In genomic region chr1:92989936-92990582, GRCh38 we compare ENCODE assay signal across 12 cellular contexts. TPM values are rescaled to one million over a fixed set of nuclear protein-coding genes. Genes with fewer than 3 reads are reported as not detected.
DNase-seq lines count a peak whose midpoint lies in the region; ATAC-seq and TF ChIP-seq lines count a peak whose summit lies in the region.
"Had no signal": no experiment of that assay in that cellular context is flagged by ENCODE, and none has a peak within 500 bp of the region (broad histone marks: within the 10 kb centered on the region; RNA-seq: fewer than 3 reads in every experiment).

No MANE protein-coding gene starts in this region.

- POLR2A ChIA-PET in MCF 10A (lab: Yijun Ruan, JAX): interaction anchor here (0.7 to 0.9 kb wide), 3 partner anchors 28 to 131 kb away, joined by 3 to 6 read pairs (median 5); partner anchors contain the start of gene DIPK1A
- POLR2A ChIA-PET in activated B cell treated with CpG ODN at 0.5 μM for 24 hours (lab: Charles Lee): interaction anchor here (1.0 to 1.9 kb wide), 5 partner anchors 9 to 29 kb away, joined by 6 to 35 read pairs (median 6); partner anchors contain the start of gene DIPK1A

- ATAC-seq in activated B cell treated with CpG ODN at 0.5 μM for 24 hours (ENCODE audit: low read depth): no peak
- ATAC-seq in stimulated activated naive CD8-positive, alpha-beta T cell treated with anti-CD3 and anti-CD28 coated beads, Interleukin-15, amount 100 ng/mL, for 72 hours: no peak
- ATAC-seq in HG02885 (IDR thresholded peaks at IDR 0.05; ENCODE audit: poor library complexity, unreplicated experiment): no peak

- H3K9me3 Mint-ChIP-seq in MCF 10A (ENCODE audit: unreplicated experiment) (no peaks in the 10 kb centered on the region), activated B cell treated with CpG ODN at 0.5 μM for 24 hours (no peaks in the 10 kb centered on the region)
- H3K9me3 Mint-ChIP-seq in stimulated activated naive CD8-positive, alpha-beta T cell treated with anti-CD3 and anti-CD28 coated beads, Interleukin-15, amount 100 ng/mL, for 72 hours: peaks cover 0 to 5% of the 10 kb centered on the region in 2 donors

- H3K27me3 Mint-ChIP-seq in MCF 10A (ENCODE audit: insufficient read depth, unreplicated experiment) (no peaks in the 10 kb centered on the region), activated B cell treated with CpG ODN at 0.5 μM for 24 hours (no peaks in the 10 kb centered on the region)
- no peaks in the 10 kb centered on the region for H3K27me3 Mint-ChIP-seq in stimulated activated naive CD8-positive, alpha-beta T cell treated with anti-CD3 and anti-CD28 coated beads, Interleukin-15, amount 100 ng/mL, for 72 hours

- H3K4me1 ChIP-seq in breast epithelium (no peaks in the 10 kb centered on the region), esophagus muscularis mucosa (no peaks in the 10 kb centered on the region)
- H3K4me1 ChIP-seq: prostate gland had no signal

- H3K27ac ChIP-seq in breast epithelium (no peak overlapping the region), esophagus muscularis mucosa (replicated peaks in 1 of 4) (no peak overlapping the region)
- H3K27ac ChIP-seq: prostate gland had no signal

- H3K9me3 ChIP-seq in breast epithelium: no peaks in the 10 kb centered on the region
- H3K9me3 ChIP-seq in esophagus muscularis mucosa: no peaks in the 10 kb centered on the region
- H3K9me3 ChIP-seq: HAP-1, prostate gland had no signal

- no peak overlapping the region for H3K4me3 Mint-ChIP-seq in MCF 10A (ENCODE audit: unreplicated experiment)
- H3K4me3 Mint-ChIP-seq in activated B cell treated with CpG ODN at 0.5 μM for 24 hours: no peak overlapping the region
- peak overlapping the region; percentile 40 to 60 for H3K4me3 Mint-ChIP-seq in stimulated activated naive CD8-positive, alpha-beta T cell treated with anti-CD3 and anti-CD28 coated beads, Interleukin-15, amount 100 ng/mL, for 72 hours

- CTCF ChIA-PET in MCF 10A (lab: Yijun Ruan, JAX): interaction anchor here (0.7 to 1.9 kb wide), 10 partner anchors 10 to 725 kb away, joined by 3 to 15 read pairs (median 3); partner anchors contain the start of gene DIPK1A
- CTCF ChIA-PET in activated B cell treated with CpG ODN at 0.5 μM for 24 hours (lab: Charles Lee): interaction anchor here (0.6 to 1.7 kb wide), 7 partner anchors 9 to 131 kb away, joined by 4 to 19 read pairs (median 10); partner anchors contain the start of gene DIPK1A

- no peaks in the 10 kb centered on the region for H3K27me3 ChIP-seq in breast epithelium
- no peaks in the 10 kb centered on the region for H3K27me3 ChIP-seq in esophagus muscularis mucosa

- TF ChIP-seq EP300 in esophagus muscularis mucosa (IDR thresholded peaks at IDR 0.05): no peak

- no peaks in the 10 kb centered on the region for H3K36me3 ChIP-seq in breast epithelium
- no peaks in the 10 kb centered on the region for H3K36me3 ChIP-seq in esophagus muscularis mucosa
- H3K36me3 ChIP-seq: HAP-1, prostate gland had no signal

- H3K4me1 Mint-ChIP-seq in MCF 10A (ENCODE audit: insufficient read depth, unreplicated experiment) (peaks cover 5% of the 10 kb centered on the region), activated B cell treated with CpG ODN at 0.5 μM for 24 hours (peaks cover 43% of the 10 kb centered on the region)
- H3K4me1 Mint-ChIP-seq in stimulated activated naive CD8-positive, alpha-beta T cell treated with anti-CD3 and anti-CD28 coated beads, Interleukin-15, amount 100 ng/mL, for 72 hours: peaks cover 87% of the 10 kb centered on the region

- H3K27ac Mint-ChIP-seq in MCF 10A (ENCODE audit: low read depth, unreplicated experiment): no peak overlapping the region
- peak overlapping the region; percentile 46 for H3K27ac Mint-ChIP-seq in activated B cell treated with CpG ODN at 0.5 μM for 24 hours
- peak overlapping the region; percentile 49 to 63 for H3K27ac Mint-ChIP-seq in stimulated activated naive CD8-positive, alpha-beta T cell treated with anti-CD3 and anti-CD28 coated beads, Interleukin-15, amount 100 ng/mL, for 72 hours

- BruUV-seq in MCF 10A (replicated peaks; lab: Mats Ljungman, UMichigan): no TSS peak

- H3K36me3 Mint-ChIP-seq in MCF 10A (ENCODE audit: insufficient read depth, unreplicated experiment) (peaks cover 7% of the 10 kb centered on the region), activated B cell treated with CpG ODN at 0.5 μM for 24 hours (ENCODE audit: low read depth) (no peaks in the 10 kb centered on the region)

- TF ChIP-seq CTCF in MCF 10A (IDR thresholded peaks at IDR 0.05; ENCODE audit: unreplicated experiment): no peak
- TF ChIP-seq CTCF in breast epithelium (IDR thresholded peaks at IDR 0.05): no peak
- TF ChIP-seq CTCF in activated B cell treated with CpG ODN at 0.5 μM for 24 hours (IDR thresholded peaks at IDR 0.05): no peak
- no peak for TF ChIP-seq CTCF in esophagus muscularis mucosa (IDR thresholded peaks at IDR 0.05)

- WGBS in esophagus muscularis mucosa: 87% methylated on average over 6 of the region's 6 CpGs

- intact Hi-C loops in MCF 10A (cut with micrococcal nuclease): no loop called here
- intact Hi-C loops in breast epithelium (cut with DNase I; ENCODE audit: low total_unique reads): loop anchor here (10.0 kb wide), 1 partner anchor 125 kb away; no protein-coding TSS in a partner anchor
- intact Hi-C loops in activated B cell treated with CpG ODN at 0.5 μM for 24 hours (cut with micrococcal nuclease): loop anchor here (5.0 kb wide), 1 partner anchor 38 kb away; no protein-coding TSS in a partner anchor
- intact Hi-C loops in esophagus muscularis mucosa (cut with DNase I): no loop called here

- TF ChIP-seq POLR2A in breast epithelium (IDR thresholded peaks at IDR 0.05) (no peak), esophagus muscularis mucosa (IDR thresholded peaks at IDR 0.05; ENCODE audit: low read depth) (no peak)

- DNase-seq in MCF 10A (ENCODE audit: unreplicated experiment) (peak; percentile 32), breast epithelium (ENCODE audit: low spot score in 2 of 2) (no peak), activated B cell treated with CpG ODN at 0.5 μM for 24 hours (no peak), esophagus muscularis mucosa (ENCODE audit: extremely low spot score) (peak; percentile 50), NCI-H345 treated with DMSO at 0.1 percent for 48 hours (lab: John Stamatoyannopoulos, UW; ENCODE audit: unreplicated experiment) (no peak), islet precursor cell (no peak)
- no peak for DNase-seq in stimulated activated naive CD8-positive, alpha-beta T cell treated with anti-CD3 and anti-CD28 coated beads, Interleukin-15, amount 100 ng/mL, for 72 hours
- DNase-seq: GF-D8; stimulated activated CD4-positive, alpha-beta T cell treated with anti-CD3 and anti-CD28 coated beads, Interleukin-1b, Interleukin-23, amount 100 ng/mL, for 48 hours had no signal

- H3K4me3 ChIP-seq in breast epithelium (no peak overlapping the region), esophagus muscularis mucosa (no peak overlapping the region)
- H3K4me3 ChIP-seq: HAP-1, prostate gland had no signal

RNA-seq across cellular contexts. Expression of gene DIPK1A, which starts 28.8 kb away (rescaled TPM):
- total RNA-seq in MCF 10A (2022): 3.8 and 4.9 TPM in 2 replicates
- total RNA-seq in breast epithelium: 10 to 100 TPM; 12.1 to 14.7 (median 14.4) TPM
- total RNA-seq in activated B cell treated with CpG ODN at 0.5 μM for 24 hours: 16.0 and 16.7 TPM in 2 replicates
- 10 to 100 TPM; 21.5 to 35.3 (median 32.7) TPM for total RNA-seq in esophagus muscularis mucosa

Comparison
In these comparisons a context has a peak if more than half of its experiments do, and no peak if none do; other contexts are left out.
1. DNase-seq: peak in MCF 10A (single experiment) and esophagus muscularis mucosa (single experiment); none in breast epithelium (0 of 2), activated B cell treated with CpG ODN at 0.5 μM for 24 hours (single experiment), stimulated activated naive CD8-positive, alpha-beta T cell treated with anti-CD3 and anti-CD28 coated beads, Interleukin-15, amount 100 ng/mL, for 72 hours (0 of 2), NCI-H345 treated with DMSO at 0.1 percent for 48 hours (single experiment) and islet precursor cell (single experiment).
2. intact Hi-C loops: an anchor here in breast epithelium (10.0 kb wide) and activated B cell treated with CpG ODN at 0.5 μM for 24 hours (5.0 kb wide); none called in MCF 10A and esophagus muscularis mucosa.
3. H3K4me3 Mint-ChIP-seq: peak in stimulated activated naive CD8-positive, alpha-beta T cell treated with anti-CD3 and anti-CD28 coated beads, Interleukin-15, amount 100 ng/mL, for 72 hours (2 of 2); none in MCF 10A (single experiment) and activated B cell treated with CpG ODN at 0.5 μM for 24 hours (single experiment).